In the genomic region with DNA sequence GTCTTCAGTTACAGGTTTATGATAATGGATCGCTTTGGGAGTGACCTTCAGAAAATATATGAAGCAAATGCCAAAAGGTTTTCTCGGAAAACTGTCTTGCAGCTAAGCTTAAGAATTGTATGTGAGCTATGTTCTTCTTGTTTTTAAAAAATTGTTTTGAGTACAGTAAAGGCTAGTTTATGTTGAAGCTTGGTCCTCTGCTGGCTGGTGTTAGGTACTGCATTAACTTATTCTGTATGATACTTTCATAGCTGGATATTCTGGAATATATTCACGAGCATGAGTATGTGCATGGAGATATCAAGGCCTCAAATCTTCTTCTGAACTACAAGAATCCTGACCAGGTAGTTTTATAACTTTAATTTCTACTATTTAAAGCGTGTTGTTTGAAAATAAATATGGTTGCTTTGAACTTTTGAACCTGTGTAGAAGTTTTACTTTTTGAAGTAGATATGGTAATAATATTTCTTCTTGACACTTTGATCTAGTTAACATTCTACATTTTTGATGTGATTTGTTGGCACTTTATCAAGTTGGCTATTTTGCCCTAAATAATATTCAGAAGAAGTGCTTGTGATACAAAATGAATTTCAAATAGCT, we compare ENCODE assay signal across 10 cellular contexts. TPM values are rescaled to one million over a fixed set of nuclear protein-coding genes. Genes with fewer than 3 reads are reported as not detected.
DNase-seq lines count a peak whose midpoint lies in the region; TF ChIP-seq lines count a peak whose summit lies in the region.
"Had no signal": no experiment of that assay in that cellular context is flagged by ENCODE, and none has a peak within 500 bp of the region (broad histone marks: within the 10 kb centered on the region; RNA-seq: fewer than 3 reads in every experiment).

No MANE protein-coding gene starts in this region.

- H3K9me3 Mint-ChIP-seq in CD14-positive monocyte = no peaks in the 10 kb centered on the region
- H3K9me3 Mint-ChIP-seq: T-helper 1 cell treated with Interleukin-12 subunit alpha and Interleukin-12 subunit beta and Interleukin-4 antibody, amounts not matched to agents 30 μg/mL and 1 μg/mL, for 36 hours had no signal

- H3K36me3 Mint-ChIP-seq in CD14-positive monocyte = peaks cover 46 to 48% of the 10 kb centered on the region in 2 donors

- H3K27ac ChIP-seq in SJCRH30 = no peak overlapping the region
- H3K27ac ChIP-seq: skin epidermis had no signal

- no peaks in the 10 kb centered on the region for H3K4me1 ChIP-seq in SJCRH30

- peak; percentile 87 for TF ChIP-seq CTCF in CD14-positive monocyte (IDR thresholded peaks at IDR 0.05)
- peak; percentile 68 for TF ChIP-seq CTCF in GM13977 (IDR thresholded peaks at IDR 0.05; ENCODE audit: extremely low read depth, insufficient read depth, missing control alignments)
- TF ChIP-seq CTCF in retinal pigment epithelial cell (conservative IDR thresholded peaks at IDR 0.05; ENCODE audit: low read depth, low read length) = peak; percentile 74

- no peak overlapping the region for H3K27ac Mint-ChIP-seq in CD14-positive monocyte
- H3K27ac Mint-ChIP-seq: T-helper 1 cell treated with Interleukin-12 subunit alpha and Interleukin-12 subunit beta and Interleukin-4 antibody, amounts not matched to agents 30 μg/mL and 1 μg/mL, for 36 hours had no signal

- no peak overlapping the region for H3K4me3 ChIP-seq in SJCRH30
- H3K4me3 ChIP-seq in retinal pigment epithelial cell (ENCODE audit: low read length) = no peak overlapping the region
- H3K4me3 ChIP-seq: skin epidermis had no signal

- no peak overlapping the region for H3K4me3 Mint-ChIP-seq in CD14-positive monocyte
- H3K4me3 Mint-ChIP-seq: T-helper 1 cell treated with Interleukin-12 subunit alpha and Interleukin-12 subunit beta and Interleukin-4 antibody, amounts not matched to agents 30 μg/mL and 1 μg/mL, for 36 hours had no signal

- H3K36me3 ChIP-seq in SJCRH30 = peaks cover 48% of the 10 kb centered on the region

- H3K27me3 ChIP-seq in SJCRH30 = no peaks in the 10 kb centered on the region

- H3K9me3 ChIP-seq in SJCRH30 (replicated peaks) = no peaks in the 10 kb centered on the region

- DNase-seq in CD14-positive monocyte (ENCODE audit: low spot score) = no peak
- DNase-seq in GM13977 (ENCODE audit: low spot score) = peak; percentile 5
- peak; percentile 5 for DNase-seq in HS-5 (ENCODE audit: low read depth)
- peak; percentile 7 to 53 for DNase-seq in SJCRH30
- DNase-seq in fibroblast of gingiva (ENCODE audit: low read depth) = peak; percentile 63
- peak; percentile 9 for DNase-seq in retinal pigment epithelial cell (ENCODE audit: low read depth)
- no peak for DNase-seq in activated naive CD4-positive, alpha-beta T cell (lab: John Stamatoyannopoulos, UW)
- DNase-seq in activated CD4-positive, CD25-positive, alpha-beta regulatory T cell (lab: John Stamatoyannopoulos, UW) = no peak

- no peaks in the 10 kb centered on the region for H3K27me3 Mint-ChIP-seq in CD14-positive monocyte (ENCODE audit: low read depth in 3 of 3)

- intact Hi-C loops in CD14-positive monocyte (cut with micrococcal nuclease) = no loop called here

- in situ Hi-C loops in GM13977 (cut with MboI; ENCODE audit: low pct_unique_long_range_greater_than_20kb, low sequenced_read_pairs, unreplicated experiment) = no loop called here

- H3K4me1 Mint-ChIP-seq in CD14-positive monocyte = no peaks in the 10 kb centered on the region

RNA-seq across cellular contexts. Expression of gene VRK1, which starts 55.7 kb away (rescaled TPM):
- polyA plus RNA-seq in CD14-positive monocyte = 10 to 100 TPM; 13.2 to 14.3 TPM
- total RNA-seq in SJCRH30 (2014; rRNA removed; shearing (Covaris generic)) = 119 and 124 TPM in 2 replicates

Comparison
In these comparisons a context has a peak if more than half of its experiments do, and no peak if none do; other contexts are left out.
1. DNase-seq: peak in GM13977 (single experiment), HS-5 (single experiment), SJCRH30 (2 of 2), fibroblast of gingiva (single experiment) and retinal pigment epithelial cell (single experiment); none in CD14-positive monocyte (single experiment), activated naive CD4-positive, alpha-beta T cell (0 of 4) and activated CD4-positive, CD25-positive, alpha-beta regulatory T cell (0 of 4).
2. Peak in every context shown above with its lines, with median percentiles within 50 percentile points of each other: CTCF ChIP-seq.